ENCODE assay signal across 8 cellular contexts in genomic region chr20:41135187-41135887, GRCh38. TPM values are rescaled to one million over a fixed set of nuclear protein-coding genes. Genes with fewer than 3 reads are reported as not detected.
DNase-seq lines count a peak whose midpoint lies in the region; ATAC-seq, FAIRE-seq and TF ChIP-seq lines count a peak whose summit lies in the region.

No MANE protein-coding gene starts in this region.

- no peaks in the 10 kb centered on the region for H3K36me3 ChIP-seq in esophagus muscularis mucosa
- no peaks in the 10 kb centered on the region for H3K36me3 ChIP-seq in pancreas

- H3K4me1 ChIP-seq in esophagus muscularis mucosa (peaks cover 19 to 45% (median 41%) of the 10 kb centered on the region in 4 donors), pancreas (peaks cover 0 to 3% (median 0%) of the 10 kb centered on the region in 3 donors)

- DNase-seq in 8988T (peak; percentile 76), NCI-H69 (lab: John Stamatoyannopoulos, UW) (peak; percentile 57), activated T-cell treated with anti-CD3 and anti-CD28 coated beads for 24 hours (ENCODE audit: low read depth) (peak; percentile 43), esophagus muscularis mucosa (ENCODE audit: extremely low spot score) (no peak), pancreas (peak in 4 of 6 donors; percentile 25 to 71 (median 58)), H54 (ENCODE audit: insufficient read length, low spot score) (no peak)

- TF ChIP-seq POLR2A in esophagus muscularis mucosa (IDR thresholded peaks at IDR 0.05; ENCODE audit: low read depth) (no peak), H54 (IDR thresholded peaks at IDR 0.05; ENCODE audit: low read depth, low read length) (no peak)

- WGBS in esophagus muscularis mucosa: 63% methylated on average over 13 of the region's 13 CpGs
- 44 to 48% methylated on average over 13 of the region's 13 CpGs for WGBS in pancreas, 2 donors

- no peak overlapping the region for H3K4me3 ChIP-seq in esophagus muscularis mucosa
- H3K4me3 ChIP-seq in pancreas: no peak overlapping the region

- intact Hi-C loops in esophagus muscularis mucosa (cut with DNase I): loop anchor here (5.0 kb wide), 2 partner anchors 37 to 207 kb away; partner anchors contain the start of gene LPIN3
- intact Hi-C loops in pancreas (cut with DNase I): no loop called here

- no peak overlapping the region for H3K27ac ChIP-seq in esophagus muscularis mucosa (replicated peaks in 1 of 4)
- H3K27ac ChIP-seq in pancreas: no peak overlapping the region

- ATAC-seq in pancreas (peak in 2 of 4 donors; percentile 39 to 45), HG03378 (IDR thresholded peaks at IDR 0.05; ENCODE audit: unreplicated experiment) (no peak)

- TF ChIP-seq EP300 in esophagus muscularis mucosa (IDR thresholded peaks at IDR 0.05): no peak

- TF ChIP-seq CTCF in GM12874 (IDR thresholded peaks at IDR 0.05; ENCODE audit: insufficient read depth, low read depth, low read length) (peak; percentile 85), esophagus muscularis mucosa (IDR thresholded peaks at IDR 0.05) (peak; percentile 61 to 70 (median 63)), pancreas (IDR thresholded peaks at IDR 0.05) (peak; percentile 40 to 76 (median 65))

- H3K9me3 ChIP-seq in esophagus muscularis mucosa (no peaks in the 10 kb centered on the region), pancreas (no peaks in the 10 kb centered on the region)

- no peaks in the 10 kb centered on the region for H3K27me3 ChIP-seq in esophagus muscularis mucosa
- H3K27me3 ChIP-seq in pancreas: no peaks in the 10 kb centered on the region

- no peak for FAIRE-seq in pancreas (lab: Jason Lieb, UNC)
- FAIRE-seq in H54 (lab: Jason Lieb, UNC): no peak

RNA-seq across cellular contexts. Expression of gene PLCG1, which starts 2.0 kb away (rescaled TPM):
- total RNA-seq in esophagus muscularis mucosa (100 to 1,000 TPM in 1 of 4 donors, 10 to 100 TPM in 3; 68.4 to 119 (median 82.5) TPM), pancreas (10 to 100 TPM in 5 of 6 donors, 1 to 10 TPM in 1; 9.9 to 38.9 (median 18.5) TPM)
- 10 to 100 TPM; 40.6 to 41.7 TPM for polyA plus RNA-seq in pancreas

Comparison
In these comparisons a context has a peak if more than half of its experiments do, and no peak if none do; other contexts are left out.
1. DNase-seq: peak in 8988T (single experiment), NCI-H69 (single experiment), activated T-cell treated with anti-CD3 and anti-CD28 coated beads for 24 hours (single experiment) and pancreas (4 of 6); none in esophagus muscularis mucosa (single experiment) and H54 (single experiment).
2. Peak in every context shown above with its lines, with median percentiles within 50 percentile points of each other: CTCF ChIP-seq.